Comparison of ENCODE assay signal across 11 cellular contexts in the genomic region with DNA sequence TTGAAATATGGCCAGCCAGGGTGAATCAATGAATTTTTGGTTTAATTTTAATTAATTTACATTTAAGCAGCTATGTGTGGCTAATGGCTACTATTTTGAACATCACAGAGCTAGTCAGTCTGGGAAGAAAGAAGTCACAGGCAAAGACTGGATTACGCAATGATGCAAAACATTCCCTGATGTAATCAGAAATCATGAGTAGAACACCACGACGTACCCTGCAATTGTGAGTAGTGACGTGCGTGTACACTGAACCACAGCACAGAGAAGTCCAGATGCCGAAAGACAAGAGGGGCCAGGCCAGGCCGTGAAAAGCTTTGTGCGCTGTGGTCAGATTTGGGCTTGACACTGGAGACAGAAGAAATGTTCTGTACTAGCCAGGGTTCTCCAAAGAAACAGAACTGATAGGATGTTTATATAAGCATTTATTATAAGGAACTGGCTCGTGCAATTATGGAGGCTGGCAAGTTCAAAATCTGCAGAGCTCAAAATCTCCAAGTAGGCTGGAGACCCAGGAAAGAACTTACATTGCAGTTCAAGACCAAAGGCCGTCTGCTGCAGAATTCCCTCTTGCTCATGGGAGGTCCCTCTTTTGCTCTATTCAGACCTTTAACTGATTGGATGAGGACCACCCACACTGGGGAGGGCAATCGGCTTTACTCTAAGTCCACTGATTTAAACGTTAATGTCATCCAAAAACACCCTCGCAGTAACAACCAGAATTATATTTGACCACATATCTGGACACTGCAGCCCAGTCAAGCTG. TPM values are rescaled to one million over a fixed set of nuclear protein-coding genes. Genes with fewer than 3 reads are reported as not detected.
DNase-seq lines count a peak whose midpoint lies in the region; ATAC-seq and TF ChIP-seq lines count a peak whose summit lies in the region.
"Had no signal": no experiment of that assay in that cellular context is flagged by ENCODE, and none has a peak within 500 bp of the region (broad histone marks: within the 10 kb centered on the region; RNA-seq: fewer than 3 reads in every experiment).

No MANE protein-coding gene starts in this region.

- peak overlapping the region; percentile 60 for H3K27ac ChIP-seq in muscle layer of duodenum (ENCODE audit: low read length)
- H3K27ac ChIP-seq in vagina, result peak overlapping the region; percentile 83
- H3K27ac ChIP-seq: 22Rv1 had no signal

- no peak for ATAC-seq in GM19324 (IDR thresholded peaks at IDR 0.05; ENCODE audit: low FRiP score, unreplicated experiment)
- ATAC-seq in GM21723 (IDR thresholded peaks at IDR 0.05; ENCODE audit: unreplicated experiment), result no peak
- ATAC-seq: activated CD8-positive, alpha-beta T cell treated with anti-CD3 and anti-CD28 coated beads for 36 hours had no signal

- peak; percentile 85 for DNase-seq in SIG-M5 treated with dmso at 0.1 percent for 504 hours (lab: John Stamatoyannopoulos, UW; ENCODE audit: unreplicated experiment)
- DNase-seq in SIG-M5 (lab: John Stamatoyannopoulos, UW), result no peak
- peak; percentile 55 for DNase-seq in epithelial cell of esophagus (ENCODE audit: low read depth)
- peak in 1 of 2 donors; percentile 97 for DNase-seq in vagina (ENCODE audit: extremely low spot score in 2 of 2)
- no peak for DNase-seq in GF-D8 (lab: John Stamatoyannopoulos, UW)
- DNase-seq: activated CD8-positive, alpha-beta T cell treated with anti-CD3 and anti-CD28 coated beads for 36 hours; NCI-H82 had no signal

- TF ChIP-seq POLR2A in vagina (IDR thresholded peaks at IDR 0.05), result peak in 1 of 2 donors; percentile 22

- no peaks in the 10 kb centered on the region for H3K27me3 ChIP-seq in muscle layer of duodenum (ENCODE audit: low read depth, low read length)
- no peaks in the 10 kb centered on the region for H3K27me3 ChIP-seq in vagina

- H3K4me3 ChIP-seq in epithelial cell of esophagus (ENCODE audit: low read length) (no peak overlapping the region), muscle layer of duodenum (ENCODE audit: low read depth in 1 of 2, low read length in 2 of 2) (no peak overlapping the region), vagina (no peak overlapping the region)

- H3K36me3 ChIP-seq in muscle layer of duodenum (ENCODE audit: control insufficient read depth in 1 of 2, insufficient read depth in 2 of 2, low read length in 2 of 2), result no peaks in the 10 kb centered on the region
- H3K36me3 ChIP-seq in vagina, result no peaks in the 10 kb centered on the region

- no peak for TF ChIP-seq CTCF in epithelial cell of esophagus (IDR thresholded peaks at IDR 0.05; ENCODE audit: insufficient read depth, low read depth, low read length, missing control alignments)
- no peak for TF ChIP-seq CTCF in vagina (IDR thresholded peaks at IDR 0.05)

- no peaks in the 10 kb centered on the region for H3K9me3 ChIP-seq in muscle layer of duodenum (ENCODE audit: control insufficient read depth in 1 of 2, low read length in 2 of 2)
- H3K9me3 ChIP-seq in vagina, result no peaks in the 10 kb centered on the region

- intact Hi-C loops in vagina (cut with DNase I), result no loop called here

- H3K4me1 ChIP-seq in muscle layer of duodenum (ENCODE audit: control insufficient read depth in 1 of 2, insufficient read depth in 2 of 2, low read length in 2 of 2), result peaks cover 20 to 39% of the 10 kb centered on the region in 2 donors
- peaks cover 81% of the 10 kb centered on the region for H3K4me1 ChIP-seq in vagina

RNA-seq across cellular contexts. Expression of a gene that starts 44.6 kb away (rescaled TPM):
- 78.6 TPM for total RNA-seq in vagina

Comparison
In these comparisons a context has a peak if more than half of its experiments do, and no peak if none do; other contexts are left out.
1. DNase-seq: peak in SIG-M5 treated with dmso at 0.1 percent for 504 hours (single experiment) and epithelial cell of esophagus (single experiment); none in SIG-M5 (single experiment) and GF-D8 (single experiment).